In genomic region chr3:129015388-129016105, GRCh38 we compare ENCODE assay signal across 8 cellular contexts.
DNase-seq lines count a peak whose midpoint lies in the region; ATAC-seq and TF ChIP-seq lines count a peak whose summit lies in the region.

No MANE protein-coding gene starts in this region.

- H3K27me3 Mint-ChIP-seq in T-helper 2 cell treated with Interferon-gamma antibody and Interleukin-4, amounts not matched to agents 5 μg/mL and 100 μg/mL, for 36 hours (ENCODE audit: low read depth) = no peaks in the 10 kb centered on the region
- no peaks in the 10 kb centered on the region for H3K27me3 Mint-ChIP-seq in central memory CD8-positive, alpha-beta T cell

- no peaks in the 10 kb centered on the region for H3K27me3 ChIP-seq in BLaER1 treated with 17β-estradiol and CSF1 and Interleukin-3, amounts not matched to agents 10 nM and 100 nM
- no peaks in the 10 kb centered on the region for H3K27me3 ChIP-seq in neutrophil

- H3K27ac ChIP-seq in BLaER1 treated with 17β-estradiol and CSF1 and Interleukin-3, amounts not matched to agents 10 nM and 100 nM = peak overlapping the region in 10 of 11 experiments; percentile 49 to 88 (median 78); a peak in 20 of 22 replicates
- peak overlapping the region; percentile 48 for H3K27ac ChIP-seq in neutrophil

- H3K4me1 ChIP-seq in BLaER1 treated with 17β-estradiol and CSF1 and Interleukin-3, amounts not matched to agents 10 nM and 100 nM = peaks cover 29 to 63% (median 52%) of the 10 kb centered on the region in 10 experiments
- H3K4me1 ChIP-seq in neutrophil (ENCODE audit: control insufficient read depth in 1 of 2, insufficient read depth in 1 of 2, low read depth in 1 of 2, low read length in 1 of 2) = peaks cover 16% of the 10 kb centered on the region in 2 experiments

- peak; percentile 69 for ATAC-seq in central memory CD8-positive, alpha-beta T cell (replicated peaks; ENCODE audit: extremely low read depth, poor library complexity, severe bottlenecking)
- no peak for ATAC-seq in HG02763 (IDR thresholded peaks at IDR 0.05; ENCODE audit: unreplicated experiment)
- ATAC-seq in GM18868 (IDR thresholded peaks at IDR 0.05; ENCODE audit: unreplicated experiment) = no peak

- H3K4me3 Mint-ChIP-seq in T-helper 2 cell treated with Interferon-gamma antibody and Interleukin-4, amounts not matched to agents 5 μg/mL and 100 μg/mL, for 36 hours = peak overlapping the region; percentile 74
- H3K4me3 Mint-ChIP-seq in central memory CD8-positive, alpha-beta T cell = peak overlapping the region; percentile 64

- no peaks in the 10 kb centered on the region for H3K36me3 ChIP-seq in BLaER1 treated with 17β-estradiol and CSF1 and Interleukin-3, amounts not matched to agents 10 nM and 100 nM
- H3K36me3 ChIP-seq in neutrophil = no peaks in the 10 kb centered on the region

- H4K20me1 ChIP-seq in BLaER1 treated with 17β-estradiol and CSF1 and Interleukin-3, amounts not matched to agents 10 nM and 100 nM = no peaks in the 10 kb centered on the region

- H3K9me3 ChIP-seq in BLaER1 treated with 17β-estradiol and CSF1 and Interleukin-3, amounts not matched to agents 10 nM and 100 nM (replicated peaks in 1 of 11) = peaks cover 0 to 4% (median 0%) of the 10 kb centered on the region in 11 experiments; a peak in 3 of 22 replicates
- H3K9me3 ChIP-seq in neutrophil = no peaks in the 10 kb centered on the region

- peak overlapping the region in 9 of 11 experiments; percentile 39 to 77 (median 67); a peak in 17 of 22 replicates for H3K9ac ChIP-seq in BLaER1 treated with 17β-estradiol and CSF1 and Interleukin-3, amounts not matched to agents 10 nM and 100 nM

- TF ChIP-seq CTCF in neutrophil (IDR thresholded peaks at IDR 0.05) = peak; percentile 3

- peak overlapping the region; percentile 84 for H3K27ac Mint-ChIP-seq in T-helper 2 cell treated with Interferon-gamma antibody and Interleukin-4, amounts not matched to agents 5 μg/mL and 100 μg/mL, for 36 hours
- peak overlapping the region; percentile 77 for H3K27ac Mint-ChIP-seq in central memory CD8-positive, alpha-beta T cell (ENCODE audit: low read depth)

- peaks cover 27% of the 10 kb centered on the region for H3K4me1 Mint-ChIP-seq in T-helper 2 cell treated with Interferon-gamma antibody and Interleukin-4, amounts not matched to agents 5 μg/mL and 100 μg/mL, for 36 hours (ENCODE audit: low read depth)
- peaks cover 42% of the 10 kb centered on the region for H3K4me1 Mint-ChIP-seq in central memory CD8-positive, alpha-beta T cell

- H3K36me3 Mint-ChIP-seq in T-helper 2 cell treated with Interferon-gamma antibody and Interleukin-4, amounts not matched to agents 5 μg/mL and 100 μg/mL, for 36 hours (ENCODE audit: low read depth) = no peaks in the 10 kb centered on the region
- no peaks in the 10 kb centered on the region for H3K36me3 Mint-ChIP-seq in central memory CD8-positive, alpha-beta T cell (ENCODE audit: insufficient read depth)

- H3K9me3 Mint-ChIP-seq in T-helper 2 cell treated with Interferon-gamma antibody and Interleukin-4, amounts not matched to agents 5 μg/mL and 100 μg/mL, for 36 hours = no peaks in the 10 kb centered on the region
- H3K9me3 Mint-ChIP-seq in central memory CD8-positive, alpha-beta T cell = no peaks in the 10 kb centered on the region

- no peak for DNase-seq in T-helper 2 cell treated with Interferon-gamma antibody and Interleukin-4, amounts not matched to agents 5 μg/mL and 100 μg/mL, for 36 hours (ENCODE audit: low spot score)
- DNase-seq in central memory CD8-positive, alpha-beta T cell (ENCODE audit: low spot score in 2 of 2) = no peak
- DNase-seq in NCI-H774 (lab: John Stamatoyannopoulos, UW) = no peak
- DNase-seq in NCI-H128 (lab: John Stamatoyannopoulos, UW; ENCODE audit: unreplicated experiment) = no peak

- peak overlapping the region in 8 of 10 experiments; percentile 7 to 49 (median 40); a peak in 11 of 20 replicates for H3K4me3 ChIP-seq in BLaER1 treated with 17β-estradiol and CSF1 and Interleukin-3, amounts not matched to agents 10 nM and 100 nM
- H3K4me3 ChIP-seq in neutrophil (ENCODE audit: low read depth in 1 of 2, low read length in 1 of 2) = no peak overlapping the region

- H3K4me2 ChIP-seq in BLaER1 treated with 17β-estradiol and CSF1 and Interleukin-3, amounts not matched to agents 10 nM and 100 nM = peak overlapping the region; percentile 77 to 96 (median 92)

Comparison
In these comparisons a context has a peak if more than half of its experiments do, and no peak if none do; other contexts are left out.
1. H3K4me3 ChIP-seq: peak in BLaER1 treated with 17β-estradiol and CSF1 and Interleukin-3, amounts not matched to agents 10 nM and 100 nM (8 of 10); none in neutrophil (0 of 2).